Comparison of ENCODE assay signal across 17 cellular contexts in the genomic region with DNA sequence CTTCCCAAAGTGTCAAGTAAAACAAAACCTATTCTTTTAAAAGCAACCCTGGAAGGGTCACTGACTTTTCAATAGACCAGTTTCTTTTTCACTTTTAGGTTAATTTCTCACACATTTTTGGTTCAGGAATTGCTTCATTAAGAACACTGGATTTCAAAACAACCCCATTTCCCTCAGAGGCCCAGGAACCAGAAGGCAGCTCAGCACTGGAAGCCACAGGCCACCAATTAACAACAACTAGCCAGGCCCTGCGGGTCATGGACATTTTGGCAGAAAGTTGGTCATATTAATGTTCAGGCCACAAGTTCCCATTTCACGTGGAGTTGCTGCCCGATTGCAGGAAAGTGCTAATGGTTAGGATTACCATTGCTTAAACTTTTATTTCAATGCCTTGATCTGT. TPM values are rescaled to one million over a fixed set of nuclear protein-coding genes. Genes with fewer than 3 reads are reported as not detected.
DNase-seq lines count a peak whose midpoint lies in the region; TF ChIP-seq lines count a peak whose summit lies in the region.
"Had no signal": no experiment of that assay in that cellular context is flagged by ENCODE, and none has a peak within 500 bp of the region (broad histone marks: within the 10 kb centered on the region; RNA-seq: fewer than 3 reads in every experiment).

No MANE protein-coding gene starts in this region.

- H3K36me3 ChIP-seq in ascending aorta (no peaks in the 10 kb centered on the region), neuronal stem cell (replicated peaks in 1 of 2; ENCODE audit: control insufficient read depth in 2 of 2, insufficient read depth in 2 of 2, low read length in 2 of 2) (no peaks in the 10 kb centered on the region), osteoblast (ENCODE audit: insufficient read depth, low read length) (no peaks in the 10 kb centered on the region)
- H3K36me3 ChIP-seq: right lobe of liver had no signal

- H2BK12ac ChIP-seq in neuronal stem cell (ENCODE audit: low read length), result no peak overlapping the region

- DNase-seq in GF-D8 (lab: John Stamatoyannopoulos, UW) (peak; percentile 57), NB4 (ENCODE audit: low read depth) (peak; percentile 73), ascending aorta (ENCODE audit: low spot score in 2 of 2) (no peak), neuronal stem cell (ENCODE audit: low spot score) (no peak), SW480 (ENCODE audit: low spot score) (no peak), NCI-H128 (lab: John Stamatoyannopoulos, UW; ENCODE audit: unreplicated experiment) (no peak), osteoblast (ENCODE audit: insufficient read length, low spot score, missing footprints) (no peak)
- DNase-seq: activated B cell treated with CpG ODN at 0.5 μM for 24 hours; activated CD8-positive, alpha-beta memory T cell treated with anti-CD3 and anti-CD28 coated beads for 24 hours; activated naive CD8-positive, alpha-beta T cell treated with anti-CD3 and anti-CD28 coated beads, Interleukin-2, amount 50 U/mL, for 24 hours; Calu3; MM.1S; NCI-H774; nucleus accumbens; right lobe of liver; stimulated activated CD4-positive, alpha-beta T cell treated with anti-CD3 and anti-CD28 coated beads, Interleukin-2, amount 100 ng/mL, for 24 hours had no signal

- H2BK15ac ChIP-seq in neuronal stem cell (ENCODE audit: low read length), result no peak overlapping the region

- H4K20me1 ChIP-seq in osteoblast (ENCODE audit: insufficient read depth, low read length), result no peaks in the 10 kb centered on the region

- H4K8ac ChIP-seq in neuronal stem cell (ENCODE audit: low read depth, low read length), result no peak overlapping the region

- H3K27ac ChIP-seq in ascending aorta (peak overlapping the region; percentile 59 to 75), neuronal stem cell (replicated peaks; ENCODE audit: low read length) (no peak overlapping the region), osteoblast (ENCODE audit: low read depth, low read length) (no peak overlapping the region)
- H3K27ac ChIP-seq: right lobe of liver had no signal

- intact Hi-C loops in ascending aorta (cut with DNase I), result loop anchor here (5.0 kb wide), 1 partner anchor 158 kb away; the partner anchor contains the start of gene HMGB2

- no peak overlapping the region for H3K14ac ChIP-seq in neuronal stem cell (ENCODE audit: low read length)

- no peak for TF ChIP-seq CTCF in NB4 (IDR thresholded peaks at IDR 0.05; ENCODE audit: low read depth, low read length)
- no peak for TF ChIP-seq CTCF in ascending aorta (IDR thresholded peaks at IDR 0.05)
- no peak for TF ChIP-seq CTCF in osteoblast (IDR thresholded peaks at IDR 0.05; ENCODE audit: extremely low read depth, low read depth, low read length)

- no peaks in the 10 kb centered on the region for H3K9me3 ChIP-seq in ascending aorta
- no peaks in the 10 kb centered on the region for H3K9me3 ChIP-seq in neuronal stem cell (replicated peaks in 1 of 2; ENCODE audit: control insufficient read depth in 2 of 2, insufficient read depth in 1 of 2, low read depth in 1 of 2, low read length in 2 of 2)
- no peaks in the 10 kb centered on the region for H3K9me3 ChIP-seq in osteoblast (ENCODE audit: low read depth, low read length)
- H3K9me3 ChIP-seq: right lobe of liver had no signal

- no peaks in the 10 kb centered on the region for H3K79me1 ChIP-seq in neuronal stem cell (ENCODE audit: low read depth, low read length)

- no peak overlapping the region for H3K4me2 ChIP-seq in neuronal stem cell (ENCODE audit: insufficient read depth, low read length, poor library complexity, severe bottlenecking)
- H3K4me2 ChIP-seq in osteoblast (ENCODE audit: insufficient read depth, low read length), result no peak overlapping the region

- H3K18ac ChIP-seq in neuronal stem cell (ENCODE audit: low read length), result no peak overlapping the region

- no peak overlapping the region for H3K4ac ChIP-seq in neuronal stem cell (ENCODE audit: low read length)

- H3K4me3 ChIP-seq in NB4 (ENCODE audit: low read depth, low read length) (no peak overlapping the region), ascending aorta (no peak overlapping the region), neuronal stem cell (ENCODE audit: low read length in 2 of 2) (no peak overlapping the region), osteoblast (ENCODE audit: insufficient read depth, low read length) (no peak overlapping the region)
- H3K4me3 ChIP-seq: right lobe of liver had no signal

- no peak overlapping the region for H2BK120ac ChIP-seq in neuronal stem cell (ENCODE audit: low read depth, low read length)

- no peak for TF ChIP-seq POLR2A in NB4 (IDR thresholded peaks at IDR 0.05; ENCODE audit: extremely low read depth, insufficient read length)

- no peak overlapping the region for H2AK5ac ChIP-seq in neuronal stem cell (ENCODE audit: low read depth, low read length)

- H3K9ac ChIP-seq in neuronal stem cell (ENCODE audit: low read depth, low read length, poor library complexity), result no peak overlapping the region

- peak overlapping the region; percentile 9 for H2AFZ ChIP-seq in neuronal stem cell (ENCODE audit: low read length)
- H2AFZ ChIP-seq in osteoblast (ENCODE audit: low read length), result no peak overlapping the region

- no peak overlapping the region for H2BK5ac ChIP-seq in neuronal stem cell (ENCODE audit: low read length)

- H3K23ac ChIP-seq in neuronal stem cell (ENCODE audit: low read depth, low read length, poor library complexity), result no peak overlapping the region

- no peaks in the 10 kb centered on the region for H3K79me2 ChIP-seq in osteoblast (ENCODE audit: insufficient read depth, low read length)

- no peak overlapping the region for H4K91ac ChIP-seq in neuronal stem cell (ENCODE audit: low read depth, low read length, poor library complexity)

- no CpG with 5 or more reads among the region's 3 CpGs for WGBS in neuronal stem cell (ENCODE audit: extremely low coverage in 2 of 2, insufficient read length in 2 of 2, insufficient replicate concordance in 1 of 2), 2 donors

- H3K4me1 ChIP-seq in ascending aorta (peaks cover 0 to 32% of the 10 kb centered on the region in 2 donors), neuronal stem cell (ENCODE audit: control insufficient read depth in 2 of 2, insufficient read depth in 1 of 2, low read depth in 1 of 2, low read length in 2 of 2) (no peaks in the 10 kb centered on the region), osteoblast (ENCODE audit: insufficient read depth, low read length) (peaks cover 53% of the 10 kb centered on the region)
- H3K4me1 ChIP-seq: right lobe of liver had no signal

- H3K27me3 ChIP-seq in ascending aorta (no peaks in the 10 kb centered on the region), neuronal stem cell (ENCODE audit: control insufficient read depth in 3 of 3, insufficient read depth in 3 of 3, low read depth in 1 of 3, low read length in 3 of 3) (peaks cover 0 to 45% (median 10%) of the 10 kb centered on the region in 3 experiments), osteoblast (ENCODE audit: insufficient read depth, low read length) (peaks cover 7% of the 10 kb centered on the region)
- H3K27me3 ChIP-seq: right lobe of liver had no signal

RNA-seq across cellular contexts. Expression of gene HAND2, which starts 39.8 kb away (rescaled TPM):
- 6.0 TPM for total RNA-seq in ascending aorta
- 0.06 TPM for polyA plus RNA-seq in neuronal stem cell (2013, experiment 1 of 2)
- polyA plus RNA-seq in neuronal stem cell (2013, experiment 2 of 2), result 0.12 TPM
- total RNA-seq in osteoblast, result 1.8 and 3.8 TPM in 2 replicates
- total RNA-seq: activated B cell treated with CpG ODN at 0.5 μM for 24 hours, mononuclear cell had no signal

Comparison
In these comparisons a context has a peak if more than half of its experiments do, and no peak if none do; other contexts are left out.
1. DNase-seq: peak in GF-D8 (single experiment) and NB4 (single experiment); none in ascending aorta (0 of 2), neuronal stem cell (single experiment), SW480 (single experiment), NCI-H128 (single experiment) and osteoblast (single experiment).
2. H3K27ac ChIP-seq: peak in ascending aorta (2 of 2); none in neuronal stem cell (single experiment) and osteoblast (single experiment).